ENCODE assay signal across 1 cellular context in the genomic region with DNA sequence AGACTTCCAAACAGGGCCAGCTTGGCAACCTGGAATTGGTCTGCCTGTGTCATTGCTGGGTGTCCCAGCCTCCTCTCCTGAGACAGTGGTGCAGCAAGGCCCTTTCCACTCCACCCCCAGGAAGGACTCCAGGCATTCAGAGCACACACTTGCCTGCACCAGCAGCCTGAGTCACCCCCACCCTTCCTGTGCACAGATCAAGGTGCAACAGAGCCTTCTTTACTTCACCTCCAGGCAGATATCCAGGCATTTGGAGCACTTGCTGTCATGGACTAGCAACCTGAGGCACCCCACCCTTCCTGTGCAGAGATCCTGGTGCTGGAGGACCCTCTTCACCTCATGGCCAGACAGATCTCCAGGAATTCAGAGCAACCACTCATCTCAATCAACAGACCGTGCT.
TF ChIP-seq lines count a peak whose summit lies in the region.

No MANE protein-coding gene starts in this region.

TF ChIP-seq in H1, 55 proteins besides CTCF, POLR2A, EP300 and RAD21 (continued from another document):
- TF ChIP-seq, protein P1, sequence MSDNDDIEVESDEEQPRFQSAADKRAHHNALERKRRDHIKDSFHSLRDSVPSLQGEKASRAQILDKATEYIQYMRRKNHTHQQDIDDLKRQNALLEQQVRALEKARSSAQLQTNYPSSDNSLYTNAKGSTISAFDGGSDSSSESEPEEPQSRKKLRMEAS (IDR thresholded peaks at IDR 0.05): no peak
- no peak for TF ChIP-seq CHD2 (IDR thresholded peaks at IDR 0.05; ENCODE audit: low read length)
- no peak for TF ChIP-seq ASH2L (IDR thresholded peaks at IDR 0.05; ENCODE audit: low read length)
- TF ChIP-seq ZNF274 (IDR thresholded peaks at IDR 0.05; ENCODE audit: borderline replicate concordance, extremely low read depth, low read length): no peak
- TF ChIP-seq GTF2F1 (IDR thresholded peaks at IDR 0.05; ENCODE audit: borderline replicate concordance, low read depth, low read length): no peak
- TF ChIP-seq YY1 (IDR thresholded peaks at IDR 0.05; ENCODE audit: low read depth, low read length): no peak
- TF ChIP-seq SP2 (IDR thresholded peaks at IDR 0.05; ENCODE audit: low read length): no peak
- no peak for TF ChIP-seq EZH2 (IDR thresholded peaks at IDR 0.05; ENCODE audit: low read depth, low read length, severe bottlenecking)
- TF ChIP-seq CEBPB (IDR thresholded peaks at IDR 0.05; ENCODE audit: low read depth, low read length): no peak
- no peak for TF ChIP-seq TCF12 (IDR thresholded peaks at IDR 0.05; ENCODE audit: low read depth, low read length)
- no peak for TF ChIP-seq JUN (IDR thresholded peaks at IDR 0.05; ENCODE audit: low read depth, low read length)
- TF ChIP-seq USF2 (IDR thresholded peaks at IDR 0.05; ENCODE audit: low read length): no peak
- no peak for TF ChIP-seq HDAC6 (IDR thresholded peaks at IDR 0.05; ENCODE audit: low read depth, low read length)
- TF ChIP-seq SUZ12 (IDR thresholded peaks at IDR 0.05; ENCODE audit: low read length): no peak
- no peak for TF ChIP-seq KDM1A (IDR thresholded peaks at IDR 0.05; ENCODE audit: borderline replicate concordance, low read length)
- TF ChIP-seq POU5F1 (IDR thresholded peaks at IDR 0.05; ENCODE audit: low read depth, low read length): no peak
